ENCODE assay signal across 21 cellular contexts in genomic region chr3:51353131-51353530, GRCh38. TPM values are rescaled to one million over a fixed set of nuclear protein-coding genes. Genes with fewer than 3 reads are reported as not detected.
DNase-seq lines count a peak whose midpoint lies in the region; ATAC-seq and TF ChIP-seq lines count a peak whose summit lies in the region.
"Had no signal": no experiment of that assay in that cellular context is flagged by ENCODE, and none has a peak within 500 bp of the region (broad histone marks: within the 10 kb centered on the region; RNA-seq: fewer than 3 reads in every experiment).

No MANE protein-coding gene starts in this region.

- no peak for ATAC-seq in activated naive CD8-positive, alpha-beta T cell treated with anti-CD3 and anti-CD28 coated beads, Interleukin-2, amount 50 U/mL, for 24 hours
- ATAC-seq in RWPE2 (ENCODE audit: low read depth) (no peak), GM21619 (IDR thresholded peaks at IDR 0.05; ENCODE audit: unreplicated experiment) (no peak)

- peaks cover 6% of the 10 kb centered on the region for H3K4me1 ChIP-seq in RWPE2 (ENCODE audit: insufficient read depth, poor library complexity, severe bottlenecking)
- H3K4me1 ChIP-seq in sigmoid colon = no peaks in the 10 kb centered on the region
- H3K4me1 ChIP-seq: SJCRH30 had no signal

- no peak for DNase-seq in activated naive CD8-positive, alpha-beta T cell treated with anti-CD3 and anti-CD28 coated beads, Interleukin-2, amount 50 U/mL, for 24 hours
- no peak for DNase-seq in activated naive CD8-positive, alpha-beta T cell treated with anti-CD3 and anti-CD28 coated beads for 36 hours
- DNase-seq in RWPE2 (ENCODE audit: low spot score) (peak; percentile 3), fibroblast of mammary gland (ENCODE audit: low read depth) (peak; percentile 36), sigmoid colon (peak; percentile 29), cerebellar nuclear complex (lab: John Stamatoyannopoulos, UW) (no peak), NCI-H187 (lab: John Stamatoyannopoulos, UW) (no peak)
- DNase-seq: C1 segment of cervical spinal cord; CD4-positive, alpha-beta memory T cell; COR-L47; DMS79 treated with DMSO at 0.1 percent for 48 hours; GF-D8; HCEC 1CT; KG1; MM.1S; NCI-H1694; NCI-H2081; NCI-H226; NCI-H510A treated with DMSO at 0.1 percent for 48 hours; SJCRH30 had no signal

- H3K27me3 Mint-ChIP-seq in activated naive CD8-positive, alpha-beta T cell treated with anti-CD3 and anti-CD28 coated beads, Interleukin-2, amount 50 U/mL, for 24 hours = no peaks in the 10 kb centered on the region
- no peaks in the 10 kb centered on the region for H3K27me3 Mint-ChIP-seq in activated naive CD8-positive, alpha-beta T cell treated with anti-CD3 and anti-CD28 coated beads for 36 hours

- H3K4me3 ChIP-seq in RWPE2 (ENCODE audit: severe bottlenecking) (no peak overlapping the region), fibroblast of mammary gland (ENCODE audit: control insufficient read depth, low read depth, low read length) (no peak overlapping the region), sigmoid colon (no peak overlapping the region)
- H3K4me3 ChIP-seq: SJCRH30 had no signal

- 89 to 93% methylated on average over 4 of the region's 4 CpGs for WGBS in sigmoid colon, 2 donors

- H3K9me3 Mint-ChIP-seq in activated naive CD8-positive, alpha-beta T cell treated with anti-CD3 and anti-CD28 coated beads, Interleukin-2, amount 50 U/mL, for 24 hours = no peaks in the 10 kb centered on the region
- H3K9me3 Mint-ChIP-seq in activated naive CD8-positive, alpha-beta T cell treated with anti-CD3 and anti-CD28 coated beads for 36 hours = no peaks in the 10 kb centered on the region
- H3K9me3 Mint-ChIP-seq: CD4-positive, alpha-beta memory T cell had no signal

- peak overlapping the region; percentile 13 for H3K27ac Mint-ChIP-seq in activated naive CD8-positive, alpha-beta T cell treated with anti-CD3 and anti-CD28 coated beads, Interleukin-2, amount 50 U/mL, for 24 hours
- H3K27ac Mint-ChIP-seq in activated naive CD8-positive, alpha-beta T cell treated with anti-CD3 and anti-CD28 coated beads for 36 hours = no peak overlapping the region

- TF ChIP-seq POLR2A in sigmoid colon (IDR thresholded peaks at IDR 0.05) = no peak

- H3K27me3 ChIP-seq in RWPE2 (ENCODE audit: insufficient read depth, poor library complexity, severe bottlenecking) = no peaks in the 10 kb centered on the region
- H3K27me3 ChIP-seq in sigmoid colon = no peaks in the 10 kb centered on the region
- H3K27me3 ChIP-seq: SJCRH30 had no signal

- peaks cover 4% of the 10 kb centered on the region for H3K4me1 Mint-ChIP-seq in activated naive CD8-positive, alpha-beta T cell treated with anti-CD3 and anti-CD28 coated beads, Interleukin-2, amount 50 U/mL, for 24 hours
- peaks cover 4% of the 10 kb centered on the region for H3K4me1 Mint-ChIP-seq in activated naive CD8-positive, alpha-beta T cell treated with anti-CD3 and anti-CD28 coated beads for 36 hours

- no peak for TF ChIP-seq CTCF in RWPE2 (IDR thresholded peaks at IDR 0.05; ENCODE audit: poor library complexity, severe bottlenecking)
- no peak for TF ChIP-seq CTCF in fibroblast of mammary gland (conservative IDR thresholded peaks at IDR 0.05; ENCODE audit: control insufficient read depth, insufficient read depth, low read depth, low read length)
- TF ChIP-seq CTCF in sigmoid colon (IDR thresholded peaks at IDR 0.05) = no peak

- TF ChIP-seq EP300 in sigmoid colon (IDR thresholded peaks at IDR 0.05) = no peak

- H3K9me3 ChIP-seq in RWPE2 (ENCODE audit: severe bottlenecking) (no peaks in the 10 kb centered on the region), sigmoid colon (no peaks in the 10 kb centered on the region)
- H3K9me3 ChIP-seq: SJCRH30 had no signal

- no peak overlapping the region for H3K4me3 Mint-ChIP-seq in activated naive CD8-positive, alpha-beta T cell treated with anti-CD3 and anti-CD28 coated beads, Interleukin-2, amount 50 U/mL, for 24 hours
- H3K4me3 Mint-ChIP-seq in activated naive CD8-positive, alpha-beta T cell treated with anti-CD3 and anti-CD28 coated beads for 36 hours = no peak overlapping the region
- H3K4me3 Mint-ChIP-seq: CD4-positive, alpha-beta memory T cell had no signal

- H3K36me3 Mint-ChIP-seq in activated naive CD8-positive, alpha-beta T cell treated with anti-CD3 and anti-CD28 coated beads, Interleukin-2, amount 50 U/mL, for 24 hours (ENCODE audit: low read depth) = no peaks in the 10 kb centered on the region
- peaks cover 5% of the 10 kb centered on the region for H3K36me3 Mint-ChIP-seq in activated naive CD8-positive, alpha-beta T cell treated with anti-CD3 and anti-CD28 coated beads for 36 hours
- H3K36me3 Mint-ChIP-seq: CD4-positive, alpha-beta memory T cell had no signal

- H3K36me3 ChIP-seq in RWPE2 (ENCODE audit: low read depth) = no peaks in the 10 kb centered on the region
- H3K36me3 ChIP-seq in sigmoid colon = no peaks in the 10 kb centered on the region
- H3K36me3 ChIP-seq: SJCRH30 had no signal

- intact Hi-C loops in sigmoid colon (cut with DNase I) = no loop called here

- no peak overlapping the region for H3K27ac ChIP-seq in RWPE2 (ENCODE audit: poor library complexity, severe bottlenecking)
- H3K27ac ChIP-seq in sigmoid colon = no peak overlapping the region
- H3K27ac ChIP-seq: SJCRH30 had no signal

RNA-seq across cellular contexts. Expression of gene MANF, which starts 32.0 kb away (rescaled TPM):
- total RNA-seq in activated naive CD8-positive, alpha-beta T cell treated with anti-CD3 and anti-CD28 coated beads for 36 hours = 100 to 1,000 TPM; 157 to 159 TPM
- total RNA-seq in sigmoid colon = 10 to 100 TPM; 12.2 to 26.2 (median 20.5) TPM
- polyA plus RNA-seq in sigmoid colon = 100 to 1,000 TPM in 1 of 3 donors, 10 to 100 TPM in 2; 16.8 to 138 (median 28.2) TPM

RNA-seq across cellular contexts. Expression of gene RBM15B, which starts 38.0 kb away (rescaled TPM):
- 10 to 100 TPM; 34.5 to 35.6 TPM for total RNA-seq in activated naive CD8-positive, alpha-beta T cell treated with anti-CD3 and anti-CD28 coated beads for 36 hours
- 10 to 100 TPM; 18.9 to 29.5 (median 23.9) TPM for total RNA-seq in sigmoid colon
- 10 to 100 TPM in 2 of 3 donors, 1 to 10 TPM in 1; 9.6 to 19.5 (median 11.6) TPM for polyA plus RNA-seq in sigmoid colon

Comparison
In these comparisons a context has a peak if more than half of its experiments do, and no peak if none do; other contexts are left out.
1. DNase-seq: peak in RWPE2 (single experiment), fibroblast of mammary gland (single experiment) and sigmoid colon (single experiment); none in activated naive CD8-positive, alpha-beta T cell treated with anti-CD3 and anti-CD28 coated beads, Interleukin-2, amount 50 U/mL, for 24 hours (single experiment), activated naive CD8-positive, alpha-beta T cell treated with anti-CD3 and anti-CD28 coated beads for 36 hours (single experiment), cerebellar nuclear complex (0 of 2) and NCI-H187 (0 of 2).
2. RNA of gene MANF, which starts 32.0 kb away (total RNA-seq): 157 to 159 TPM in activated naive CD8-positive, alpha-beta T cell treated with anti-CD3 and anti-CD28 coated beads for 36 hours; 12.2 to 26.2 TPM in sigmoid colon; every median in the first group is over 4 times any median in the second.